9 cellular contexts compared by ENCODE assay signal in genomic region chr1:184037849-184038591, GRCh38. TPM values are rescaled to one million over a fixed set of nuclear protein-coding genes. Genes with fewer than 3 reads are reported as not detected.
A peak's percentile ranks its signal among the peaks of the same experiment; 100 is the strongest.
DNase-seq lines count a peak whose midpoint lies in the region; ATAC-seq and TF ChIP-seq lines count a peak whose summit lies in the region.
"Had no signal": no experiment of that assay in that cellular context is flagged by ENCODE, and none has a peak within 500 bp of the region (broad histone marks: within the 10 kb centered on the region; RNA-seq: fewer than 3 reads in every experiment).

No MANE protein-coding gene starts in this region.

- peak overlapping the region; percentile 68 for H3K4me3 ChIP-seq in AG04450 (ENCODE audit: low read depth, low read length)
- H3K4me3 ChIP-seq in colonic mucosa, result no peak overlapping the region

- H3K4me3 Mint-ChIP-seq in natural killer cell treated with Interleukin-12 subunit alpha and Interleukin-12 subunit beta and Interleukin-15 and Interleukin-18, amount 100 ng/mL, for 72 hours, result peak overlapping the region; percentile 68

- no peak for TF ChIP-seq CTCF in AG04450 (IDR thresholded peaks at IDR 0.05; ENCODE audit: low read depth, low read length)
- TF ChIP-seq CTCF in colonic mucosa (IDR thresholded peaks at IDR 0.05), result no peak

- no peak overlapping the region for H3K27ac ChIP-seq in AG04450 (ENCODE audit: low read depth, low read length)
- no peak overlapping the region for H3K27ac ChIP-seq in colonic mucosa
- H3K27ac ChIP-seq: VCaP had no signal

- intact Hi-C loops in posterior cingulate gyrus (cut with DNase I) (loop anchor here (5.0 to 10.0 kb wide), 2 partner anchors 53 to 106 kb away; no protein-coding TSS in a partner anchor), colonic mucosa (cut with DNase I) (no loop called here)

- peak overlapping the region; percentile 47 to 64 for H3K27ac Mint-ChIP-seq in natural killer cell treated with Interleukin-12 subunit alpha and Interleukin-12 subunit beta and Interleukin-15 and Interleukin-18, amount 100 ng/mL, for 72 hours

- no peak overlapping the region for H3K9ac ChIP-seq in colonic mucosa (ENCODE audit: low read depth in 2 of 2, low read length in 2 of 2)

- CTCF ChIA-PET in AG04450 (lab: Charles Lee) (no interaction called here), HEK293T (lab: Yijun Ruan, JAX) (no interaction called here)

- DNase-seq in AG04450 (ENCODE audit: low read depth, low spot score), result no peak
- no peak for DNase-seq in HEK293T (ENCODE audit: extremely low spot score)
- DNase-seq in cerebellar cortex (ENCODE audit: low spot score), result peak; percentile 55
- DNase-seq in natural killer cell treated with Interleukin-12 subunit alpha and Interleukin-12 subunit beta and Interleukin-15 and Interleukin-18, amount 100 ng/mL, for 72 hours (ENCODE audit: low spot score), result no peak
- DNase-seq in posterior cingulate gyrus, result no peak
- no peak for DNase-seq in NCI-H2107 (lab: John Stamatoyannopoulos, UW)
- DNase-seq in colonic mucosa, result no peak

- H3K36me3 Mint-ChIP-seq in natural killer cell treated with Interleukin-12 subunit alpha and Interleukin-12 subunit beta and Interleukin-15 and Interleukin-18, amount 100 ng/mL, for 72 hours, result peaks cover 4% of the 10 kb centered on the region

- H3K4me1 ChIP-seq in colonic mucosa, result no peaks in the 10 kb centered on the region

- ATAC-seq in natural killer cell treated with Interleukin-12 subunit alpha and Interleukin-12 subunit beta and Interleukin-15 and Interleukin-18, amount 100 ng/mL, for 72 hours, result no peak
- ATAC-seq in HG03280 (IDR thresholded peaks at IDR 0.05; ENCODE audit: unreplicated experiment), result no peak

- peaks cover 34% of the 10 kb centered on the region in 2 donors for H3K4me1 Mint-ChIP-seq in natural killer cell treated with Interleukin-12 subunit alpha and Interleukin-12 subunit beta and Interleukin-15 and Interleukin-18, amount 100 ng/mL, for 72 hours (ENCODE audit: low read depth in 2 of 2)

- H3K27me3 ChIP-seq in AG04450 (ENCODE audit: control insufficient read depth, insufficient read depth, low read length) (no peaks in the 10 kb centered on the region), colonic mucosa (peaks cover 27% of the 10 kb centered on the region)

- no peaks in the 10 kb centered on the region for H3K36me3 ChIP-seq in colonic mucosa

- POLR2A ChIA-PET in AG04450 (lab: Yijun Ruan, JAX) (no interaction called here), HEK293T (lab: Yijun Ruan, JAX) (interaction anchor here (1.0 to 8.2 kb wide), 2 partner anchors 13 to 15 kb away, joined by 3 to 45 read pairs; partner anchors contain the start of gene TSEN15)

- peaks cover 34 to 37% of the 10 kb centered on the region in 2 donors for H3K27me3 Mint-ChIP-seq in natural killer cell treated with Interleukin-12 subunit alpha and Interleukin-12 subunit beta and Interleukin-15 and Interleukin-18, amount 100 ng/mL, for 72 hours

- H3K9me3 Mint-ChIP-seq in natural killer cell treated with Interleukin-12 subunit alpha and Interleukin-12 subunit beta and Interleukin-15 and Interleukin-18, amount 100 ng/mL, for 72 hours, result peaks cover 2% of the 10 kb centered on the region

- no peaks in the 10 kb centered on the region for H3K9me3 ChIP-seq in AG04450 (ENCODE audit: control insufficient read depth, insufficient read depth, low read length)
- H3K9me3 ChIP-seq in colonic mucosa, result no peaks in the 10 kb centered on the region

TF ChIP-seq in HEK293T, 16 proteins besides CTCF, POLR2A, EP300 and RAD21:
- TF ChIP-seq CTBP1 (IDR thresholded peaks at IDR 0.05; ENCODE audit: borderline replicate concordance) (no peak), L3MBTL2 (conservative IDR thresholded peaks at IDR 0.05) (no peak), ZNF384 (IDR thresholded peaks at IDR 0.05) (peak; percentile 58; the same call in 1 of the 2 replicates), ELF4 (IDR thresholded peaks at IDR 0.05) (no peak), BHLHE40 (IDR thresholded peaks at IDR 0.05; ENCODE audit: borderline replicate concordance) (no peak)

RNA-seq across cellular contexts. Expression of gene COLGALT2, which starts 0.5 kb away (rescaled TPM):
- 3.5 and 3.8 TPM in 2 replicates for polyA plus RNA-seq in AG04450 (2011; rRNA removed)
- polyA minus RNA-seq in AG04450 (2011; rRNA and poly(A)+ RNA removed), result 3.4 and 4.1 TPM in 2 replicates
- total RNA-seq in natural killer cell treated with Interleukin-12 subunit alpha and Interleukin-12 subunit beta and Interleukin-15 and Interleukin-18, amount 100 ng/mL, for 72 hours, result 1 to 10 TPM; 3.1 to 4.9 TPM
- under 1 TPM; 0.32 to 0.40 TPM for total RNA-seq in colonic mucosa

RNA-seq across cellular contexts. Expression of gene TSEN15, which starts 13.5 kb away (rescaled TPM):
- polyA plus RNA-seq in AG04450 (2011; rRNA removed), result 54.3 and 69.9 TPM in 2 replicates
- 39.9 and 54.3 TPM in 2 replicates for polyA minus RNA-seq in AG04450 (2011; rRNA and poly(A)+ RNA removed)
- total RNA-seq in natural killer cell treated with Interleukin-12 subunit alpha and Interleukin-12 subunit beta and Interleukin-15 and Interleukin-18, amount 100 ng/mL, for 72 hours, result 10 to 100 TPM; 40.2 to 42.6 TPM
- total RNA-seq in colonic mucosa, result 10 to 100 TPM; 13.3 to 18.5 TPM
